Comparison of ENCODE assay signal across 17 cellular contexts in the genomic region with DNA sequence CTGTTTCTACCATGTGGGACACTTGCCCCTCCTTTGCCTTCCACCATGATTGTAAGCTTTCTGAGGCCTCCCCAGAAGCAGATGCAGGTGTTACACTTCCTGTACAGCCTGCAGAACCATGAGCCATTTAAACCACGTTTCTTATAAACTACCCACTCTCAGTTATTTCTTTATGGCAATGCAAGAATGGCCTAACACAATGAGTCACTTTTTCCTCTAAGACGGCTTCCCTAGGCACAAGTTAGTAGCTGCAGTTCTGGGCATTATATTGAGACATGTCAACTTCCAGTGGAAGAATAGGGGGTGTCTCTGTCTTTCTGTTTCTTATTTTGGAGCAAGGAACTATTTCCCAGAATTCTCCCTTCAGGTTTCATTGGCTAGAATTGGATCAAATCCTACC. TPM values are rescaled to one million over a fixed set of nuclear protein-coding genes. Genes with fewer than 3 reads are reported as not detected.
DNase-seq lines count a peak whose midpoint lies in the region; ATAC-seq and TF ChIP-seq lines count a peak whose summit lies in the region.
"Had no signal": no experiment of that assay in that cellular context is flagged by ENCODE, and none has a peak within 500 bp of the region (broad histone marks: within the 10 kb centered on the region; RNA-seq: fewer than 3 reads in every experiment).

No MANE protein-coding gene starts in this region.

- H3K4me1 Mint-ChIP-seq in natural killer cell treated with Interleukin-12 subunit alpha and Interleukin-12 subunit beta and Interleukin-15 and Interleukin-18, amount 100 ng/mL, for 72 hours (ENCODE audit: low read depth in 2 of 2): peaks cover 27 to 30% of the 10 kb centered on the region in 2 donors
- H3K4me1 Mint-ChIP-seq in natural killer cell: peaks cover 19 to 34% of the 10 kb centered on the region in 2 donors
- H3K4me1 Mint-ChIP-seq in stimulated activated effector memory CD8-positive, alpha-beta T cell treated with anti-CD3 and anti-CD28 coated beads, Interleukin-12 subunit alpha, Interleukin-12 subunit beta, amount 100 ng/mL, for 72 hours: peaks cover 18% of the 10 kb centered on the region
- peaks cover 29% of the 10 kb centered on the region for H3K4me1 Mint-ChIP-seq in activated naive CD8-positive, alpha-beta T cell treated with anti-CD3 and anti-CD28 coated beads, Interleukin-2, amount 50 U/mL, for 24 hours

- DNase-seq in natural killer cell treated with Interleukin-12 subunit alpha and Interleukin-12 subunit beta and Interleukin-15 and Interleukin-18, amount 100 ng/mL, for 72 hours (ENCODE audit: low spot score): no peak
- DNase-seq in natural killer cell (no peak), amniotic epithelial cell (ENCODE audit: low read depth) (peak; percentile 4), fibroblast of gingiva (ENCODE audit: low read depth) (peak; percentile 10), NCI-H748 treated with DMSO at 0.1 percent for 48 hours (lab: John Stamatoyannopoulos, UW) (no peak)
- no peak for DNase-seq in stimulated activated effector memory CD8-positive, alpha-beta T cell treated with anti-CD3 and anti-CD28 coated beads, Interleukin-12 subunit alpha, Interleukin-12 subunit beta, amount 100 ng/mL, for 72 hours (ENCODE audit: low spot score in 2 of 2)
- no peak for DNase-seq in activated CD4-positive, alpha-beta T cell treated with anti-CD3 and anti-CD28 coated beads, Interleukin-2, amount 50 U/mL, for 1 hour
- no peak for DNase-seq in activated naive CD8-positive, alpha-beta T cell treated with anti-CD3 and anti-CD28 coated beads, Interleukin-2, amount 50 U/mL, for 24 hours
- DNase-seq: BE2C; CD4-positive, alpha-beta memory T cell; NCI-H1105; NCI-H1694 treated with DMSO at 0.1 percent for 48 hours; NCI-H2107; NCI-H2227 treated with DMSO at 0.1 percent for 48 hours; NCI-H524 had no signal

- intact Hi-C loops in natural killer cell (cut with micrococcal nuclease): no loop called here

- peak overlapping the region; percentile 55 for H3K4me3 Mint-ChIP-seq in natural killer cell treated with Interleukin-12 subunit alpha and Interleukin-12 subunit beta and Interleukin-15 and Interleukin-18, amount 100 ng/mL, for 72 hours
- H3K4me3 Mint-ChIP-seq in natural killer cell: no peak overlapping the region
- no peak overlapping the region for H3K4me3 Mint-ChIP-seq in stimulated activated effector memory CD8-positive, alpha-beta T cell treated with anti-CD3 and anti-CD28 coated beads, Interleukin-12 subunit alpha, Interleukin-12 subunit beta, amount 100 ng/mL, for 72 hours
- H3K4me3 Mint-ChIP-seq in activated naive CD8-positive, alpha-beta T cell treated with anti-CD3 and anti-CD28 coated beads, Interleukin-2, amount 50 U/mL, for 24 hours: no peak overlapping the region

- peaks cover 5% of the 10 kb centered on the region for H3K36me3 Mint-ChIP-seq in natural killer cell treated with Interleukin-12 subunit alpha and Interleukin-12 subunit beta and Interleukin-15 and Interleukin-18, amount 100 ng/mL, for 72 hours
- no peaks in the 10 kb centered on the region for H3K36me3 Mint-ChIP-seq in natural killer cell
- no peaks in the 10 kb centered on the region for H3K36me3 Mint-ChIP-seq in stimulated activated effector memory CD8-positive, alpha-beta T cell treated with anti-CD3 and anti-CD28 coated beads, Interleukin-12 subunit alpha, Interleukin-12 subunit beta, amount 100 ng/mL, for 72 hours
- no peaks in the 10 kb centered on the region for H3K36me3 Mint-ChIP-seq in activated naive CD8-positive, alpha-beta T cell treated with anti-CD3 and anti-CD28 coated beads, Interleukin-2, amount 50 U/mL, for 24 hours (ENCODE audit: low read depth)
- H3K36me3 Mint-ChIP-seq: CD4-positive, alpha-beta memory T cell had no signal

- ATAC-seq in natural killer cell treated with Interleukin-12 subunit alpha and Interleukin-12 subunit beta and Interleukin-15 and Interleukin-18, amount 100 ng/mL, for 72 hours: no peak
- no peak for ATAC-seq in natural killer cell
- ATAC-seq in stimulated activated effector memory CD8-positive, alpha-beta T cell treated with anti-CD3 and anti-CD28 coated beads, Interleukin-12 subunit alpha, Interleukin-12 subunit beta, amount 100 ng/mL, for 72 hours: no peak
- no peak for ATAC-seq in activated naive CD8-positive, alpha-beta T cell treated with anti-CD3 and anti-CD28 coated beads, Interleukin-2, amount 50 U/mL, for 24 hours
- ATAC-seq: HCT116 had no signal

- H3K9me3 Mint-ChIP-seq in natural killer cell treated with Interleukin-12 subunit alpha and Interleukin-12 subunit beta and Interleukin-15 and Interleukin-18, amount 100 ng/mL, for 72 hours: peaks cover 9% of the 10 kb centered on the region
- no peaks in the 10 kb centered on the region for H3K9me3 Mint-ChIP-seq in natural killer cell
- H3K9me3 Mint-ChIP-seq in stimulated activated effector memory CD8-positive, alpha-beta T cell treated with anti-CD3 and anti-CD28 coated beads, Interleukin-12 subunit alpha, Interleukin-12 subunit beta, amount 100 ng/mL, for 72 hours: peaks cover 3% of the 10 kb centered on the region
- H3K9me3 Mint-ChIP-seq in activated naive CD8-positive, alpha-beta T cell treated with anti-CD3 and anti-CD28 coated beads, Interleukin-2, amount 50 U/mL, for 24 hours: no peaks in the 10 kb centered on the region

- H3K27ac Mint-ChIP-seq in natural killer cell treated with Interleukin-12 subunit alpha and Interleukin-12 subunit beta and Interleukin-15 and Interleukin-18, amount 100 ng/mL, for 72 hours: peak overlapping the region; percentile 5 to 90
- peak overlapping the region in 1 of 2 donors; percentile 0 for H3K27ac Mint-ChIP-seq in natural killer cell
- no peak overlapping the region for H3K27ac Mint-ChIP-seq in stimulated activated effector memory CD8-positive, alpha-beta T cell treated with anti-CD3 and anti-CD28 coated beads, Interleukin-12 subunit alpha, Interleukin-12 subunit beta, amount 100 ng/mL, for 72 hours
- no peak overlapping the region for H3K27ac Mint-ChIP-seq in activated naive CD8-positive, alpha-beta T cell treated with anti-CD3 and anti-CD28 coated beads, Interleukin-2, amount 50 U/mL, for 24 hours

- H3K27me3 Mint-ChIP-seq in natural killer cell treated with Interleukin-12 subunit alpha and Interleukin-12 subunit beta and Interleukin-15 and Interleukin-18, amount 100 ng/mL, for 72 hours: peaks cover 0 to 3% of the 10 kb centered on the region in 2 donors
- H3K27me3 Mint-ChIP-seq in natural killer cell (ENCODE audit: low read depth in 2 of 2): peaks cover 0 to 7% of the 10 kb centered on the region in 2 donors
- H3K27me3 Mint-ChIP-seq in activated naive CD8-positive, alpha-beta T cell treated with anti-CD3 and anti-CD28 coated beads, Interleukin-2, amount 50 U/mL, for 24 hours: no peaks in the 10 kb centered on the region
- H3K27me3 Mint-ChIP-seq: CD4-positive, alpha-beta memory T cell had no signal

- TF ChIP-seq CTCF in natural killer cell (IDR thresholded peaks at IDR 0.05): no peak

RNA-seq across cellular contexts. Expression of a gene that starts 32.9 kb away (rescaled TPM):
- total RNA-seq in natural killer cell treated with Interleukin-12 subunit alpha and Interleukin-12 subunit beta and Interleukin-15 and Interleukin-18, amount 100 ng/mL, for 72 hours: not detected
- not detected for total RNA-seq in natural killer cell
- total RNA-seq: CD4-positive, alpha-beta memory T cell; LHCN-M2 had no signal

Comparison
In these comparisons a context has a peak if more than half of its experiments do, and no peak if none do; other contexts are left out.
1. DNase-seq: peak in amniotic epithelial cell (single experiment) and fibroblast of gingiva (single experiment); none in natural killer cell treated with Interleukin-12 subunit alpha and Interleukin-12 subunit beta and Interleukin-15 and Interleukin-18, amount 100 ng/mL, for 72 hours (single experiment), natural killer cell (single experiment), stimulated activated effector memory CD8-positive, alpha-beta T cell treated with anti-CD3 and anti-CD28 coated beads, Interleukin-12 subunit alpha, Interleukin-12 subunit beta, amount 100 ng/mL, for 72 hours (0 of 2), activated CD4-positive, alpha-beta T cell treated with anti-CD3 and anti-CD28 coated beads, Interleukin-2, amount 50 U/mL, for 1 hour (single experiment), NCI-H748 treated with DMSO at 0.1 percent for 48 hours (single experiment) and activated naive CD8-positive, alpha-beta T cell treated with anti-CD3 and anti-CD28 coated beads, Interleukin-2, amount 50 U/mL, for 24 hours (single experiment).
2. H3K27ac Mint-ChIP-seq: peak in natural killer cell treated with Interleukin-12 subunit alpha and Interleukin-12 subunit beta and Interleukin-15 and Interleukin-18, amount 100 ng/mL, for 72 hours (2 of 2); none in stimulated activated effector memory CD8-positive, alpha-beta T cell treated with anti-CD3 and anti-CD28 coated beads, Interleukin-12 subunit alpha, Interleukin-12 subunit beta, amount 100 ng/mL, for 72 hours (single experiment) and activated naive CD8-positive, alpha-beta T cell treated with anti-CD3 and anti-CD28 coated beads, Interleukin-2, amount 50 U/mL, for 24 hours (single experiment).